7 cellular contexts compared by ENCODE assay signal in the genomic region with DNA sequence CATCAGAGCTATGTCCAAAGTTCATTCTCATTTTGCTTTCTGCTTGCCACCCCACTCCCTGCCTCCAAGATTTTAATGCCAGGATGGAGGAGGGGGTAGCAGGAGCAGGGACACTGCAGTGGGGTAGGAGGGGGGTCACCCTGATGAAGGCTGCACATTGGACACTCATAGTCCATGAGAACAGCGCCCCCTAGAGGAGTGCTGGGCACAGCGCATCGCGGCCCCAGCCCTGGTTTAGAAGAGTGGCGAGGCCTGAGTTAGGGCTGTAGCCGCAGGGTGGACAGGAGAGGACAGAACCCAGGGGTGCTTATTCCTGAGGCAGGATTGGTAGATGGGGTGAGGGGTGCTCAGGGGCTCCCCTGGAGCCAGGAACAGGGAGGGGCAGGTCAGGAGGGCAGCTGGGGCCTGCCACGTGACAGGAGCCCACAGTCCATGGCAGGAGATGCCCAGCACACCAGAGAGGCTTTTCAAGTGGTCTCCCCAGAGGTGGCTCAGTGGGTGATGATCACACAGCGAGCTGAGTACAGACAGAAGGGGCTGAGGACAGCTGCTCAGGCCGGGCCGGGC.
DNase-seq lines count a peak whose midpoint lies in the region; ATAC-seq and TF ChIP-seq lines count a peak whose summit lies in the region.

No MANE protein-coding gene starts in this region.

- H4K20me1 ChIP-seq in MM.1S (ENCODE audit: insufficient read depth, low read length), result no peaks in the 10 kb centered on the region

- TF ChIP-seq CTCF in GM10248 (IDR thresholded peaks at IDR 0.05; ENCODE audit: control extremely low read depth, extremely low read depth, low read depth, missing control alignments) (peak; percentile 75), MM.1S (IDR thresholded peaks at IDR 0.05; ENCODE audit: low read length) (peak; percentile 91)

- no peaks in the 10 kb centered on the region for H3K4me1 Mint-ChIP-seq in activated naive CD8-positive, alpha-beta T cell treated with anti-CD3 and anti-CD28 coated beads, Interleukin-2, amount 10 ng/mL, durations not matched to agents 7 days and 5 days
- H3K4me1 Mint-ChIP-seq in memory B cell, result peaks cover 3% of the 10 kb centered on the region

- no peaks in the 10 kb centered on the region for H3K9me3 ChIP-seq in MM.1S (replicated peaks; ENCODE audit: insufficient read depth, low read length)

- no peaks in the 10 kb centered on the region for H3K79me2 ChIP-seq in MM.1S (ENCODE audit: low read length)

- no peak overlapping the region for H3K27ac Mint-ChIP-seq in activated naive CD8-positive, alpha-beta T cell treated with anti-CD3 and anti-CD28 coated beads, Interleukin-2, amount 10 ng/mL, durations not matched to agents 7 days and 5 days
- no peak overlapping the region for H3K27ac Mint-ChIP-seq in memory B cell

- no peaks in the 10 kb centered on the region for H3K9me2 ChIP-seq in MM.1S (replicated peaks; ENCODE audit: insufficient read depth, low read length)

- POLR2A ChIA-PET in GM10248 (lab: Yijun Ruan, JAX), result no interaction called here
- POLR2A ChIA-PET in activated naive CD8-positive, alpha-beta T cell treated with anti-CD3 and anti-CD28 coated beads, Interleukin-2, amount 10 ng/mL, durations not matched to agents 7 days and 5 days (lab: Charles Lee), result no interaction called here

- no peak overlapping the region for H3K27ac ChIP-seq in MM.1S (ENCODE audit: low read length)

- H3K4me1 ChIP-seq in MM.1S (ENCODE audit: low read length), result no peaks in the 10 kb centered on the region

- H3K4me3 Mint-ChIP-seq in activated naive CD8-positive, alpha-beta T cell treated with anti-CD3 and anti-CD28 coated beads, Interleukin-2, amount 10 ng/mL, durations not matched to agents 7 days and 5 days, result no peak overlapping the region
- H3K4me3 Mint-ChIP-seq in memory B cell, result no peak overlapping the region

- CTCF ChIA-PET in GM10248 (lab: Yijun Ruan, JAX), result interaction anchor here (0.6 to 4.2 kb wide), 39 partner anchors 9 to 519 kb away, joined by 3 to 26 read pairs (median 4); partner anchors contain the start of genes CALHM3 and NEURL1

- no peak overlapping the region for H3K4me3 ChIP-seq in MM.1S (ENCODE audit: low read length)

- H3K9ac ChIP-seq in MM.1S (ENCODE audit: low read length), result no peak overlapping the region

- H3K27me3 ChIP-seq in MM.1S (replicated peaks; ENCODE audit: insufficient read depth, low read length), result no peaks in the 10 kb centered on the region

- DNase-seq in GM10248 (ENCODE audit: extremely low spot score), result peak; percentile 66
- DNase-seq in MM.1S, result peak; percentile 37
- DNase-seq in activated naive CD8-positive, alpha-beta T cell treated with anti-CD3 and anti-CD28 coated beads, Interleukin-2, amount 10 ng/mL, durations not matched to agents 7 days and 5 days, result peak; percentile 51
- no peak for DNase-seq in memory B cell (ENCODE audit: low spot score in 2 of 2)
- no peak for DNase-seq in NCI-H187 treated with DMSO at 0.1 percent for 48 hours (lab: John Stamatoyannopoulos, UW)

- no peaks in the 10 kb centered on the region for H3K9me3 Mint-ChIP-seq in activated naive CD8-positive, alpha-beta T cell treated with anti-CD3 and anti-CD28 coated beads, Interleukin-2, amount 10 ng/mL, durations not matched to agents 7 days and 5 days
- no peaks in the 10 kb centered on the region for H3K9me3 Mint-ChIP-seq in memory B cell

- no peaks in the 10 kb centered on the region for H3K36me3 ChIP-seq in MM.1S (replicated peaks; ENCODE audit: insufficient read depth, low read length)

- no peak overlapping the region for H2AFZ ChIP-seq in MM.1S (ENCODE audit: low read length)

- peaks cover 14% of the 10 kb centered on the region for H3K27me3 Mint-ChIP-seq in activated naive CD8-positive, alpha-beta T cell treated with anti-CD3 and anti-CD28 coated beads, Interleukin-2, amount 10 ng/mL, durations not matched to agents 7 days and 5 days
- peaks cover 13% of the 10 kb centered on the region for H3K27me3 Mint-ChIP-seq in memory B cell

- no peaks in the 10 kb centered on the region for H3F3A ChIP-seq in MM.1S (ENCODE audit: insufficient read depth, low read length)

- no peaks in the 10 kb centered on the region for H3K36me3 Mint-ChIP-seq in activated naive CD8-positive, alpha-beta T cell treated with anti-CD3 and anti-CD28 coated beads, Interleukin-2, amount 10 ng/mL, durations not matched to agents 7 days and 5 days
- no peaks in the 10 kb centered on the region for H3K36me3 Mint-ChIP-seq in memory B cell

- peak; percentile 49 for ATAC-seq in activated naive CD8-positive, alpha-beta T cell treated with anti-CD3 and anti-CD28 coated beads, Interleukin-2, amount 10 ng/mL, durations not matched to agents 7 days and 5 days (ENCODE audit: low read depth)
- ATAC-seq in memory B cell (ENCODE audit: low read depth) (peak; percentile 27), GM21381 (IDR thresholded peaks at IDR 0.05; ENCODE audit: unreplicated experiment) (no peak), GM18858 (IDR thresholded peaks at IDR 0.05; ENCODE audit: unreplicated experiment) (no peak)

- H3K4me2 ChIP-seq in MM.1S (ENCODE audit: low read depth, low read length), result no peak overlapping the region

Comparison
In these comparisons a context has a peak if more than half of its experiments do, and no peak if none do; other contexts are left out.
1. DNase-seq: peak in GM10248 (single experiment), MM.1S (single experiment) and activated naive CD8-positive, alpha-beta T cell treated with anti-CD3 and anti-CD28 coated beads, Interleukin-2, amount 10 ng/mL, durations not matched to agents 7 days and 5 days (single experiment); none in memory B cell (0 of 2) and NCI-H187 treated with DMSO at 0.1 percent for 48 hours (single experiment).
2. ATAC-seq: peak in activated naive CD8-positive, alpha-beta T cell treated with anti-CD3 and anti-CD28 coated beads, Interleukin-2, amount 10 ng/mL, durations not matched to agents 7 days and 5 days (single experiment) and memory B cell (single experiment); none in GM21381 (single experiment) and GM18858 (single experiment).